In genomic region chr2:155115856-155116255, GRCh38 we compare ENCODE assay signal across 18 cellular contexts.
DNase-seq lines count a peak whose midpoint lies in the region; ATAC-seq, FAIRE-seq and TF ChIP-seq lines count a peak whose summit lies in the region.
"Had no signal": no experiment of that assay in that cellular context is flagged by ENCODE, and none has a peak within 500 bp of the region (broad histone marks: within the 10 kb centered on the region; RNA-seq: fewer than 3 reads in every experiment).

No MANE protein-coding gene starts in this region.

- H3K18ac ChIP-seq in H1 (ENCODE audit: extremely low read depth, low read length): no peak overlapping the region

- H4K20me1 ChIP-seq in OCI-LY1 (ENCODE audit: insufficient read depth, low read length): no peaks in the 10 kb centered on the region
- H4K20me1 ChIP-seq in H1 (replicated peaks in 1 of 2; ENCODE audit: control insufficient read depth in 1 of 2, insufficient read depth in 2 of 2, low read length in 2 of 2): no peaks in the 10 kb centered on the region
- H4K20me1 ChIP-seq: BLaER1 treated with 17β-estradiol and CSF1 and Interleukin-3, amounts not matched to agents 10 nM and 100 nM had no signal

- H4K91ac ChIP-seq in H1 (replicated peaks; ENCODE audit: insufficient read length, low read length): no peak overlapping the region

- no peak overlapping the region for H4K8ac ChIP-seq in H1 (ENCODE audit: extremely low read depth, insufficient read depth, low read length)

- H3K4ac ChIP-seq in H1 (replicated peaks; ENCODE audit: insufficient read length, low read depth, low read length): no peak overlapping the region

- TF ChIP-seq POLR2A in H1 (IDR thresholded peaks at IDR 0.05; ENCODE audit: control extremely low read depth in 1 of 2, low read depth in 2 of 2, low read length in 2 of 2): no peak

- H3K9me2 ChIP-seq in OCI-LY1 (ENCODE audit: low read depth, low read length): no peaks in the 10 kb centered on the region

- no peak overlapping the region for H3K23ac ChIP-seq in H1 (ENCODE audit: insufficient read length)

- H2BK120ac ChIP-seq in H1 (replicated peaks; ENCODE audit: low read depth, low read length): no peak overlapping the region

- H3K9me3 ChIP-seq in OCI-LY1 (ENCODE audit: low read length): peaks cover 8% of the 10 kb centered on the region; the same call in 1 of the 2 replicates
- H3K9me3 ChIP-seq in H1 (ENCODE audit: insufficient read depth in 2 of 2, low read depth in 1 of 2, low read length in 1 of 2): no peaks in the 10 kb centered on the region

- H3K56ac ChIP-seq in H1 (replicated peaks; ENCODE audit: insufficient read length, low read depth, low read length): no peak overlapping the region

- ATAC-seq in foreskin keratinocyte: no peak
- ATAC-seq: CD8-positive, alpha-beta T cell had no signal

- no peaks in the 10 kb centered on the region for H3K23me2 ChIP-seq in H1 (ENCODE audit: low read depth, low read length)

- no peak for TF ChIP-seq RAD21 in H1 (IDR thresholded peaks at IDR 0.05 in 1 of 2, conservative IDR thresholded peaks at IDR 0.05 in 1 of 2; ENCODE audit: low read depth in 2 of 2, low read length in 2 of 2)

- no peaks in the 10 kb centered on the region for H3F3A ChIP-seq in OCI-LY1 (ENCODE audit: insufficient read depth, low read length)

- no peak overlapping the region for H3K14ac ChIP-seq in H1 (ENCODE audit: insufficient read length)

- no peaks in the 10 kb centered on the region for H3K27me3 ChIP-seq in OCI-LY1 (ENCODE audit: insufficient read depth, low read length)
- H3K27me3 ChIP-seq in H1 (replicated peaks in 1 of 4; ENCODE audit: control insufficient read depth in 3 of 4, extremely low read depth in 1 of 4, insufficient read depth in 3 of 4, low read length in 3 of 4): no peaks in the 10 kb centered on the region
- H3K27me3 ChIP-seq in foreskin keratinocyte: no peaks in the 10 kb centered on the region
- H3K27me3 ChIP-seq in brain microvascular endothelial cell (replicated peaks): no peaks in the 10 kb centered on the region
- H3K27me3 ChIP-seq: BLaER1 treated with 17β-estradiol and CSF1 and Interleukin-3, amounts not matched to agents 10 nM and 100 nM had no signal

- H2AFZ ChIP-seq in OCI-LY1 (ENCODE audit: low read length) (0 out of 2 replicates have a peak overlapping the region, but pooled peaks have one; percentile 92), H1 (ENCODE audit: low read length) (peak overlapping the region; percentile 83)

- no peak overlapping the region for H2BK12ac ChIP-seq in H1 (ENCODE audit: low read depth, low read length)

- DNase-seq in COR-L47 (lab: John Stamatoyannopoulos, UW) (peak; percentile 20), NCI-H1105 treated with DMSO at 0.1 percent for 48 hours (lab: John Stamatoyannopoulos, UW) (peak; percentile 66), H1 (ENCODE audit: low read depth in 1 of 2, low spot score in 2 of 2) (no peak), foreskin keratinocyte (no peak), GM19238 (ENCODE audit: insufficient read length, low spot score) (no peak), NCI-H2107 treated with DMSO at 0.1 percent for 48 hours (lab: John Stamatoyannopoulos, UW; ENCODE audit: unreplicated experiment) (no peak), brain microvascular endothelial cell (no peak)
- DNase-seq: 8988T; CD8-positive, alpha-beta T cell; DMS 273 treated with DMSO at 0.1 percent for 48 hours; DMS53; GDM1; GOT3; H9 had no signal

- H2AK5ac ChIP-seq in H1 (ENCODE audit: low read depth, low read length): no peak overlapping the region

- 100% methylated on average over 1 of the region's 1 CpG; no CpG with 5 or more reads in 1 of the 2 experiments for WGBS in H1 (ENCODE audit: extremely low coverage in 1 of 2, insufficient coverage in 1 of 2, insufficient read length in 1 of 2, insufficient replicate concordance in 2 of 2, low coverage in 1 of 2, low lambda C conversion rate in 2 of 2, missing lambda C conversion rate in 1 of 2), 2 experiments

- H2BK15ac ChIP-seq in H1 (ENCODE audit: low read length): no peak overlapping the region

- POLR2A ChIA-PET in H1 (lab: Charles Lee; ENCODE audit: partially characterized antibody): no interaction called here

- no peak for TF ChIP-seq CTCF in OCI-LY1 (IDR thresholded peaks at IDR 0.05; ENCODE audit: low read length)
- no peak for TF ChIP-seq CTCF in H1 (IDR thresholded peaks at IDR 0.05; ENCODE audit: control extremely low read depth in 1 of 3, insufficient read depth in 1 of 3, low read depth in 1 of 3, low read length in 3 of 3)
- TF ChIP-seq CTCF in foreskin keratinocyte (conservative IDR thresholded peaks at IDR 0.05): no peak
- no peak for TF ChIP-seq CTCF in brain microvascular endothelial cell (IDR thresholded peaks at IDR 0.05; ENCODE audit: low read depth, low read length, missing control alignments)

- no peak overlapping the region for H4K5ac ChIP-seq in H1 (ENCODE audit: insufficient read length, low read depth, low read length)

- H3K36me3 ChIP-seq in OCI-LY1 (ENCODE audit: insufficient read depth, low read length) (no peaks in the 10 kb centered on the region), H1 (ENCODE audit: control insufficient read depth in 2 of 4, insufficient read depth in 4 of 4, low read length in 3 of 4) (no peaks in the 10 kb centered on the region), brain microvascular endothelial cell (replicated peaks) (no peaks in the 10 kb centered on the region)
- H3K36me3 ChIP-seq: BLaER1 treated with 17β-estradiol and CSF1 and Interleukin-3, amounts not matched to agents 10 nM and 100 nM had no signal

- H3K9ac ChIP-seq in OCI-LY1 (ENCODE audit: low read length) (no peak overlapping the region), H1 (replicated peaks in 1 of 4; ENCODE audit: extremely low read depth in 1 of 4, low read depth in 3 of 4, low read length in 3 of 4) (no peak overlapping the region)
- H3K9ac ChIP-seq: BLaER1 treated with 17β-estradiol and CSF1 and Interleukin-3, amounts not matched to agents 10 nM and 100 nM had no signal

- no peak for FAIRE-seq in H1 (lab: Jason Lieb, UNC)
- FAIRE-seq: GM12892, GM18507 had no signal

- CTCF ChIA-PET in H1 (lab: Charles Lee; ENCODE audit: partially characterized antibody): no interaction called here

- no peak overlapping the region for H2BK20ac ChIP-seq in H1 (ENCODE audit: low read length)

- H3K79me1 ChIP-seq in H1 (ENCODE audit: low read depth, low read length): no peaks in the 10 kb centered on the region

- H3K4me3 ChIP-seq in OCI-LY1 (ENCODE audit: low read depth, low read length, poor library complexity, severe bottlenecking): no peak overlapping the region
- no peak overlapping the region for H3K4me3 ChIP-seq in H1 (ENCODE audit: extremely low read depth in 1 of 4, insufficient read depth in 2 of 4, low read depth in 3 of 4, low read length in 4 of 4)
- no peak overlapping the region for H3K4me3 ChIP-seq in brain microvascular endothelial cell (ENCODE audit: low read depth, low read length)
- H3K4me3 ChIP-seq: BLaER1 treated with 17β-estradiol and CSF1 and Interleukin-3, amounts not matched to agents 10 nM and 100 nM had no signal

- peaks cover 7% of the 10 kb centered on the region for H3K4me1 ChIP-seq in OCI-LY1 (ENCODE audit: insufficient read depth, low read length, severe bottlenecking)
- no peaks in the 10 kb centered on the region for H3K4me1 ChIP-seq in H1 (replicated peaks in 1 of 4; ENCODE audit: control insufficient read depth in 3 of 4, insufficient read depth in 4 of 4, low read length in 3 of 4)
- no peaks in the 10 kb centered on the region for H3K4me1 ChIP-seq in foreskin keratinocyte
- H3K4me1 ChIP-seq: BLaER1 treated with 17β-estradiol and CSF1 and Interleukin-3, amounts not matched to agents 10 nM and 100 nM had no signal

- in situ Hi-C loops in brain microvascular endothelial cell (cut with HindIII; ENCODE audit: low pct_ligation_motif_present, low sequenced_read_pairs): no loop called here

- H2BK5ac ChIP-seq in H1 (ENCODE audit: low read depth, low read length): no peak overlapping the region

- H3K4me2 ChIP-seq in OCI-LY1 (ENCODE audit: low read length) (no peak overlapping the region), H1 (ENCODE audit: insufficient read depth in 1 of 2, low read depth in 2 of 2, low read length in 2 of 2) (no peak overlapping the region)
- H3K4me2 ChIP-seq: BLaER1 treated with 17β-estradiol and CSF1 and Interleukin-3, amounts not matched to agents 10 nM and 100 nM had no signal

- H3K79me2 ChIP-seq in OCI-LY1 (ENCODE audit: insufficient read depth, low read length): no peaks in the 10 kb centered on the region
- no peaks in the 10 kb centered on the region for H3K79me2 ChIP-seq in H1 (ENCODE audit: control insufficient read depth in 1 of 2, insufficient read depth in 2 of 2, low read length in 2 of 2)

- TF ChIP-seq EP300 in H1 (IDR thresholded peaks at IDR 0.05; ENCODE audit: borderline replicate concordance in 1 of 2, low read depth in 2 of 2, low read length in 2 of 2): no peak

- no peak overlapping the region for H3K27ac ChIP-seq in OCI-LY1 (ENCODE audit: low read depth, low read length, poor library complexity, severe bottlenecking)
- no peak overlapping the region for H3K27ac ChIP-seq in H1 (ENCODE audit: low read depth, low read length)
- no peak overlapping the region for H3K27ac ChIP-seq in foreskin keratinocyte
- H3K27ac ChIP-seq in brain microvascular endothelial cell: no peak overlapping the region
- H3K27ac ChIP-seq: BLaER1 treated with 17β-estradiol and CSF1 and Interleukin-3, amounts not matched to agents 10 nM and 100 nM had no signal

TF ChIP-seq in H1, 55 proteins besides CTCF, POLR2A, EP300 and RAD21:
- no peak for TF ChIP-seq SRF (IDR thresholded peaks at IDR 0.05; ENCODE audit: low read depth, low read length)

Comparison
In these comparisons a context has a peak if more than half of its experiments do, and no peak if none do; other contexts are left out.
1. DNase-seq: peak in COR-L47 (single experiment) and NCI-H1105 treated with DMSO at 0.1 percent for 48 hours (single experiment); none in H1 (0 of 2), foreskin keratinocyte (0 of 2), GM19238 (single experiment), NCI-H2107 treated with DMSO at 0.1 percent for 48 hours (single experiment) and brain microvascular endothelial cell (single experiment).